ENCODE assay signal across 14 cellular contexts in the genomic region with DNA sequence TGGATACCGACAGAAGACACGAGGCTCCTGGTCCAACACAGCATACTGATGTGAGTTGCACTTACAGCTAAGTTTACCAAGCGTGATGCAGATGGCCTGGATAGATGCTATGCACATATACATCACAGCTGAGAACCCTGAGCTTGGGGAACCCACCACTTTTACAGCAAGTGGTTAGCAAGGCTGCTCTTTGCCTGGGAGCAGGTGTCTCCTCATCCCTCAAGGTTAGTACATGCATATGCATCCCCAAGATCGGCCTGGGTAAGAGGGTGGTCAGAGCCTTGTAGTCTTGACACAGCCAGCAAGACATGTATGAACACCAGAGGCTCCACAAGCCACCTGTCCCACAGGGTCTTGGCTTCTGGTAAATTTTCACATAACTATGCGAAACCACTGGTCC. TPM values are rescaled to one million over a fixed set of nuclear protein-coding genes. Genes with fewer than 3 reads are reported as not detected.
DNase-seq lines count a peak whose midpoint lies in the region; TF ChIP-seq lines count a peak whose summit lies in the region.
"Had no signal": no experiment of that assay in that cellular context is flagged by ENCODE, and none has a peak within 500 bp of the region (broad histone marks: within the 10 kb centered on the region; RNA-seq: fewer than 3 reads in every experiment).

No MANE protein-coding gene starts in this region.

- no peaks in the 10 kb centered on the region for H3K9me2 ChIP-seq in OCI-LY7 (ENCODE audit: insufficient read depth, low read length)

- H3K4me1 ChIP-seq in BLaER1 (peaks cover 63% of the 10 kb centered on the region), OCI-LY7 (ENCODE audit: insufficient read depth, low read length, poor library complexity, severe bottlenecking) (peaks cover 73% of the 10 kb centered on the region)
- H3K4me1 ChIP-seq: colonic mucosa had no signal

- DNase-seq in OCI-LY7 (ENCODE audit: low spot score) (peak; percentile 74), chondrocyte (ENCODE audit: low spot score) (peak; percentile 28), NCI-H524 (lab: John Stamatoyannopoulos, UW) (no peak), NCI-H2107 treated with DMSO at 0.1 percent for 48 hours (lab: John Stamatoyannopoulos, UW; ENCODE audit: unreplicated experiment) (no peak)
- no peak for DNase-seq in stimulated activated naive CD4-positive, alpha-beta T cell (lab: John Stamatoyannopoulos, UW)
- DNase-seq in activated CD4-positive, CD25-positive, alpha-beta regulatory T cell (lab: John Stamatoyannopoulos, UW): no peak
- DNase-seq: aorta, colonic mucosa, NCI-H1930, NCI-H526 had no signal

- H3K4me3 ChIP-seq in BLaER1: peak overlapping the region; percentile 47
- peak overlapping the region; percentile 30; the same call in 1 of the 2 replicates for H3K4me3 ChIP-seq in GM08714 (ENCODE audit: low read length)
- peak overlapping the region; percentile 50 for H3K4me3 ChIP-seq in OCI-LY7 (ENCODE audit: low read depth, low read length, poor library complexity, severe bottlenecking)
- H3K4me3 ChIP-seq: colonic mucosa, suprapubic skin had no signal

- H4K20me1 ChIP-seq in BLaER1: no peaks in the 10 kb centered on the region
- H4K20me1 ChIP-seq in OCI-LY7 (ENCODE audit: insufficient read depth, low read length): no peaks in the 10 kb centered on the region

- BruUV-seq in OCI-LY7 (replicated peaks; lab: Mats Ljungman, UMichigan): no TSS peak

- H2AFZ ChIP-seq in OCI-LY7 (ENCODE audit: low read length): peak overlapping the region; percentile 2; the same call in 1 of the 2 replicates

- H3K27ac Mint-ChIP-seq in chondrocyte (ENCODE audit: unreplicated experiment): no peak overlapping the region

- H3K27me3 ChIP-seq in BLaER1: no peaks in the 10 kb centered on the region
- H3K27me3 ChIP-seq: colonic mucosa, suprapubic skin had no signal

- intact Hi-C loops in OCI-LY7 (cut with micrococcal nuclease; ENCODE audit: unreplicated experiment): loop anchor here (2.0 kb wide), 1 partner anchor 37 kb away; no protein-coding TSS in a partner anchor

- H3K36me3 ChIP-seq in BLaER1 (no peaks in the 10 kb centered on the region), OCI-LY7 (ENCODE audit: insufficient read depth, low read length) (peaks cover 6% of the 10 kb centered on the region)
- H3K36me3 ChIP-seq: colonic mucosa, suprapubic skin had no signal

- peak overlapping the region; percentile 85 for H3K9ac ChIP-seq in BLaER1

- 0 out of 2 replicates have a peak, but pooled peaks cover 5% of the 10 kb centered on the region for H3K9me3 ChIP-seq in BLaER1
- H3K9me3 ChIP-seq in OCI-LY7 (ENCODE audit: low read length): no peaks in the 10 kb centered on the region
- H3K9me3 ChIP-seq: colonic mucosa, suprapubic skin had no signal

- H3K27ac ChIP-seq in BLaER1 (peak overlapping the region; percentile 99), OCI-LY7 (ENCODE audit: low read depth, low read length, poor library complexity, severe bottlenecking) (peak overlapping the region; percentile 99)
- H3K27ac ChIP-seq: colonic mucosa, suprapubic skin had no signal

- H3K9me3 Mint-ChIP-seq in chondrocyte (ENCODE audit: low read depth): no peaks in the 10 kb centered on the region

- POLR2A ChIA-PET in OCI-LY7 (lab: Charles Lee): interaction anchor here (0.6 to 9.2 kb wide), 13 partner anchors 10 to 650 kb away, joined by 3 to 149 read pairs (median 4); a partner anchor contains a TSS

- CTCF ChIA-PET in OCI-LY7 (lab: Charles Lee; ENCODE audit: unreplicated experiment): interaction anchor here (0.6 to 3.4 kb wide), 8 partner anchors 8 to 1499 kb away, joined by 3 to 26 read pairs (median 4); no protein-coding TSS in a partner anchor

- H3K27me3 Mint-ChIP-seq in chondrocyte (ENCODE audit: low read depth): peaks cover 3% of the 10 kb centered on the region

- no peaks in the 10 kb centered on the region for H3K36me3 Mint-ChIP-seq in chondrocyte (ENCODE audit: low read depth)

- peak overlapping the region; percentile 87 for H3K4me2 ChIP-seq in BLaER1
- peak overlapping the region; percentile 80 for H3K4me2 ChIP-seq in OCI-LY7 (ENCODE audit: low read length)

- peaks cover 5% of the 10 kb centered on the region; the same call in 1 of the 2 replicates for H3K79me2 ChIP-seq in OCI-LY7 (ENCODE audit: insufficient read depth, low read depth, low read length)

- peaks cover 17% of the 10 kb centered on the region for H3K4me1 Mint-ChIP-seq in chondrocyte (ENCODE audit: low read depth)

- TF ChIP-seq CTCF in OCI-LY7 (conservative IDR thresholded peaks at IDR 0.05; ENCODE audit: low read length) (no peak), chondrocyte (IDR thresholded peaks at IDR 0.05) (no peak)

- H3K4me3 Mint-ChIP-seq in chondrocyte (ENCODE audit: unreplicated experiment): no peak overlapping the region

RNA-seq across cellular contexts. Expression of a gene that starts 28.3 kb away (rescaled TPM):
- total RNA-seq in OCI-LY7 (2014; rRNA removed; shearing (Covaris generic)): 2.0 and 2.4 TPM in 2 replicates
- total RNA-seq in OCI-LY7 (2022): 1.9 and 2.2 TPM in 2 replicates
- total RNA-seq in chondrocyte: 0.46 to 2.2 TPM (median 1.9 TPM) in 3 replicates

RNA-seq across cellular contexts. Expression of a gene that starts 40.0 kb away (rescaled TPM):
- total RNA-seq in OCI-LY7 (2014; rRNA removed; shearing (Covaris generic)): 1.3 and 1.4 TPM in 2 replicates
- total RNA-seq in OCI-LY7 (2022) (0.37 and 0.74 TPM in 2 replicates), chondrocyte (not detected in 3 replicates)
- total RNA-seq: aorta, colonic mucosa, lower leg skin, suprapubic skin had no signal

Comparison
In these comparisons a context has a peak if more than half of its experiments do, and no peak if none do; other contexts are left out.
1. DNase-seq: peak in OCI-LY7 (single experiment) and chondrocyte (single experiment); none in stimulated activated naive CD4-positive, alpha-beta T cell (0 of 6), NCI-H524 (0 of 2), activated CD4-positive, CD25-positive, alpha-beta regulatory T cell (0 of 4) and NCI-H2107 treated with DMSO at 0.1 percent for 48 hours (single experiment).
2. Peak in every context shown above with its lines, with median percentiles within 50 percentile points of each other: H3K4me3 ChIP-seq.